ENCODE assay signal across 3 cellular contexts in the genomic region with DNA sequence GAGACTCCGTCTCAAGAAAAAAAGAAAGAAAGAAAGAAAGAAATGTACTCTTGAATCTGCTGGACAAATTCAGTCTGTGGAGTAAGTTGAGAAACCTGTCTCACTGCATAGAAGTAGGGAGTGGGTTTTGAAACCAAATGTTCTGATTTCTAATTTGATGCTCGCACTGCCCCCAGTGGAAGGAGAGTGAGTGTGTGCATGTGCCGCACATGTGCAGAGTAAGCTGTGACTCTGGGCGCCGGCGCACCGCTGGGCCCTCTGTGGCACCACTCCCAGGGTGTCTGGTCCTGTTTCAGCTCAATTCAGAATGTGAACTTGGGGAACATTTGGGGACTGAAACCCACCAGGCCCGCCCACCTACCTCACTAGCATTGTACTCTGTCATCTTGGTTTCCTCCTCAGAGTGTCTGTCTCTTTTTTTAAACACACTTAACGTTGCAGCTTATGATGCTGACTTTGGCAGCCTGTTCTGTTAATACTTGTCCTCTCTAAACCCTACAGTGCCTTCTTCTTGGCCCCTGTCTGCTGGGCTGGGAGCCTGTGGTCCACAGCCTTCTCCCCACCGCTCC.
TF ChIP-seq lines count a peak whose summit lies in the region.

No MANE protein-coding gene starts in this region.

TF ChIP-seq in SK-N-SH, 30 proteins besides CTCF, POLR2A, EP300 and RAD21 (continued from another document):
- TF ChIP-seq, protein P1, sequence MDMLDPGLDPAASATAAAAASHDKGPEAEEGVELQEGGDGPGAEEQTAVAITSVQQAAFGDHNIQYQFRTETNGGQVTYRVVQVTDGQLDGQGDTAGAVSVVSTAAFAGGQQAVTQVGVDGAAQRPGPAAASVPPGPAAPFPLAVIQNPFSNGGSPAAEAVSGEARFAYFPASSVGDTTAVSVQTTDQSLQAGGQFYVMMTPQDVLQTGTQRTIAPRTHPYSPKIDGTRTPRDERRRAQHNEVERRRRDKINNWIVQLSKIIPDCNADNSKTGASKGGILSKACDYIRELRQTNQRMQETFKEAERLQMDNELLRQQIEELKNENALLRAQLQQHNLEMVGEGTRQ (IDR thresholded peaks at IDR 0.05; ENCODE audit: borderline replicate concordance, low read depth, low read length): no peak
- no peak for TF ChIP-seq CHD2 (IDR thresholded peaks at IDR 0.05; ENCODE audit: low read length, partially characterized antibody)
- TF ChIP-seq FOXJ3 (CRISPR knock-in tag; IDR thresholded peaks at IDR 0.05): no peak
- no peak for TF ChIP-seq USF1 (IDR thresholded peaks at IDR 0.05; ENCODE audit: borderline replicate concordance, low read depth)
- TF ChIP-seq, protein P2, sequence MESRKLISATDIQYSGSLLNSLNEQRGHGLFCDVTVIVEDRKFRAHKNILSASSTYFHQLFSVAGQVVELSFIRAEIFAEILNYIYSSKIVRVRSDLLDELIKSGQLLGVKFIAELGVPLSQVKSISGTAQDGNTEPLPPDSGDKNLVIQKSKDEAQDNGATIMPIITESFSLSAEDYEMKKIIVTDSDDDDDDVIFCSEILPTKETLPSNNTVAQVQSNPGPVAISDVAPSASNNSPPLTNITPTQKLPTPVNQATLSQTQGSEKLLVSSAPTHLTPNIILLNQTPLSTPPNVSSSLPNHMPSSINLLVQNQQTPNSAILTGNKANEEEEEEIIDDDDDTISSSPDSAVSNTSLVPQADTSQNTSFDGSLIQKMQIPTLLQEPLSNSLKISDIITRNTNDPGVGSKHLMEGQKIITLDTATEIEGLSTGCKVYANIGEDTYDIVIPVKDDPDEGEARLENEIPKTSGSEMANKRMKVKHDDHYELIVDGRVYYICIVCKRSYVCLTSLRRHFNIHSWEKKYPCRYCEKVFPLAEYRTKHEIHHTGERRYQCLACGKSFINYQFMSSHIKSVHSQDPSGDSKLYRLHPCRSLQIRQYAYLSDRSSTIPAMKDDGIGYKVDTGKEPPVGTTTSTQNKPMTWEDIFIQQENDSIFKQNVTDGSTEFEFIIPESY (IDR thresholded peaks at IDR 0.05; ENCODE audit: borderline replicate concordance, low read depth): no peak
- TF ChIP-seq FOSL2 (IDR thresholded peaks at IDR 0.05; ENCODE audit: borderline replicate concordance, low read depth): no peak
- TF ChIP-seq NFIC (IDR thresholded peaks at IDR 0.05; ENCODE audit: borderline replicate concordance): no peak
- TF ChIP-seq, protein P3, sequence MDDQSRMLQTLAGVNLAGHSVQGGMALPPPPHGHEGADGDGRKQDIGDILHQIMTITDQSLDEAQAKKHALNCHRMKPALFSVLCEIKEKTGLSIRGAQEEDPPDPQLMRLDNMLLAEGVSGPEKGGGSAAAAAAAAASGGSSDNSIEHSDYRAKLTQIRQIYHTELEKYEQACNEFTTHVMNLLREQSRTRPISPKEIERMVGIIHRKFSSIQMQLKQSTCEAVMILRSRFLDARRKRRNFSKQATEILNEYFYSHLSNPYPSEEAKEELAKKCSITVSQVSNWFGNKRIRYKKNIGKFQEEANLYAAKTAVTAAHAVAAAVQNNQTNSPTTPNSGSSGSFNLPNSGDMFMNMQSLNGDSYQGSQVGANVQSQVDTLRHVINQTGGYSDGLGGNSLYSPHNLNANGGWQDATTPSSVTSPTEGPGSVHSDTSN (IDR thresholded peaks at IDR 0.05): no peak
- no peak for TF ChIP-seq JUND (IDR thresholded peaks at IDR 0.05)
- no peak for TF ChIP-seq TCF12 (IDR thresholded peaks at IDR 0.05)

TF ChIP-seq in SK-N-SH treated with all-trans-retinoic acid at 6 μM for 48 hours, 23 proteins besides CTCF, POLR2A, EP300 and RAD21 (continued from another document and continues in another):
- TF ChIP-seq, protein P4, sequence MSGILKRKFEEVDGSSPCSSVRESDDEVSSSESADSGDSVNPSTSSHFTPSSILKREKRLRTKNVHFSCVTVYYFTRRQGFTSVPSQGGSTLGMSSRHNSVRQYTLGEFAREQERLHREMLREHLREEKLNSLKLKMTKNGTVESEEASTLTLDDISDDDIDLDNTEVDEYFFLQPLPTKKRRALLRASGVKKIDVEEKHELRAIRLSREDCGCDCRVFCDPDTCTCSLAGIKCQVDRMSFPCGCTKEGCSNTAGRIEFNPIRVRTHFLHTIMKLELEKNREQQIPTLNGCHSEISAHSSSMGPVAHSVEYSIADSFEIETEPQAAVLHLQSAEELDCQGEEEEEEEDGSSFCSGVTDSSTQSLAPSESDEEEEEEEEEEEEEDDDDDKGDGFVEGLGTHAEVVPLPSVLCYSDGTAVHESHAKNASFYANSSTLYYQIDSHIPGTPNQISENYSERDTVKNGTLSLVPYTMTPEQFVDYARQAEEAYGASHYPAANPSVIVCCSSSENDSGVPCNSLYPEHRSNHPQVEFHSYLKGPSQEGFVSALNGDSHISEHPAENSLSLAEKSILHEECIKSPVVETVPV (CRISPR knock-in tag; IDR thresholded peaks at IDR 0.05): no peak
- TF ChIP-seq CSDC2 (CRISPR knock-in tag; IDR thresholded peaks at IDR 0.05) (no peak), PPARA (CRISPR knock-in tag; IDR thresholded peaks at IDR 0.05; ENCODE audit: borderline replicate concordance) (no peak), ZNF70 (CRISPR knock-in tag; IDR thresholded peaks at IDR 0.05) (no peak), SNAI2 (CRISPR knock-in tag; IDR thresholded peaks at IDR 0.05) (no peak), ZFP3 (CRISPR knock-in tag; IDR thresholded peaks at IDR 0.05) (no peak), BACH2 (CRISPR knock-in tag; IDR thresholded peaks at IDR 0.05; ENCODE audit: borderline replicate concordance) (no peak), ZC3H10 (CRISPR knock-in tag; IDR thresholded peaks at IDR 0.05) (no peak), ZNF565 (CRISPR knock-in tag; conservative IDR thresholded peaks at IDR 0.05; ENCODE audit: low read depth) (no peak), RARB (CRISPR knock-in tag; IDR thresholded peaks at IDR 0.05) (no peak), POU6F1 (CRISPR knock-in tag; IDR thresholded peaks at IDR 0.05; ENCODE audit: borderline replicate concordance, low read depth) (no peak)
- TF ChIP-seq, protein P5, sequence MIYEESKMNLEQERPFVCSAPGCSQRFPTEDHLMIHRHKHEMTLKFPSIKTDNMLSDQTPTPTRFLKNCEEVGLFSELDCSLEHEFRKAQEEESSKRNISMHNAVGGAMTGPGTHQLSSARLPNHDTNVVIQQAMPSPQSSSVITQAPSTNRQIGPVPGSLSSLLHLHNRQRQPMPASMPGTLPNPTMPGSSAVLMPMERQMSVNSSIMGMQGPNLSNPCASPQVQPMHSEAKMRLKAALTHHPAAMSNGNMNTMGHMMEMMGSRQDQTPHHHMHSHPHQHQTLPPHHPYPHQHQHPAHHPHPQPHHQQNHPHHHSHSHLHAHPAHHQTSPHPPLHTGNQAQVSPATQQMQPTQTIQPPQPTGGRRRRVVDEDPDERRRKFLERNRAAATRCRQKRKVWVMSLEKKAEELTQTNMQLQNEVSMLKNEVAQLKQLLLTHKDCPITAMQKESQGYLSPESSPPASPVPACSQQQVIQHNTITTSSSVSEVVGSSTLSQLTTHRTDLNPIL (CRISPR knock-in tag; IDR thresholded peaks at IDR 0.05; ENCODE audit: low read depth): no peak
- TF ChIP-seq, protein P6, sequence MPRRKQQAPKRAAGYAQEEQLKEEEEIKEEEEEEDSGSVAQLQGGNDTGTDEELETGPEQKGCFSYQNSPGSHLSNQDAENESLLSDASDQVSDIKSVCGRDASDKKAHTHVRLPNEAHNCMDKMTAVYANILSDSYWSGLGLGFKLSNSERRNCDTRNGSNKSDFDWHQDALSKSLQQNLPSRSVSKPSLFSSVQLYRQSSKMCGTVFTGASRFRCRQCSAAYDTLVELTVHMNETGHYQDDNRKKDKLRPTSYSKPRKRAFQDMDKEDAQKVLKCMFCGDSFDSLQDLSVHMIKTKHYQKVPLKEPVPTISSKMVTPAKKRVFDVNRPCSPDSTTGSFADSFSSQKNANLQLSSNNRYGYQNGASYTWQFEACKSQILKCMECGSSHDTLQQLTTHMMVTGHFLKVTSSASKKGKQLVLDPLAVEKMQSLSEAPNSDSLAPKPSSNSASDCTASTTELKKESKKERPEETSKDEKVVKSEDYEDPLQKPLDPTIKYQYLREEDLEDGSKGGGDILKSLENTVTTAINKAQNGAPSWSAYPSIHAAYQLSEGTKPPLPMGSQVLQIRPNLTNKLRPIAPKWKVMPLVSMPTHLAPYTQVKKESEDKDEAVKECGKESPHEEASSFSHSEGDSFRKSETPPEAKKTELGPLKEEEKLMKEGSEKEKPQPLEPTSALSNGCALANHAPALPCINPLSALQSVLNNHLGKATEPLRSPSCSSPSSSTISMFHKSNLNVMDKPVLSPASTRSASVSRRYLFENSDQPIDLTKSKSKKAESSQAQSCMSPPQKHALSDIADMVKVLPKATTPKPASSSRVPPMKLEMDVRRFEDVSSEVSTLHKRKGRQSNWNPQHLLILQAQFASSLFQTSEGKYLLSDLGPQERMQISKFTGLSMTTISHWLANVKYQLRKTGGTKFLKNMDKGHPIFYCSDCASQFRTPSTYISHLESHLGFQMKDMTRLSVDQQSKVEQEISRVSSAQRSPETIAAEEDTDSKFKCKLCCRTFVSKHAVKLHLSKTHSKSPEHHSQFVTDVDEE (CRISPR knock-in tag; IDR thresholded peaks at IDR 0.05): no peak

TF ChIP-seq in K562, 482 proteins besides CTCF, POLR2A, EP300 and RAD21 (continued from another document and continues in another):
- TF ChIP-seq, protein P7, sequence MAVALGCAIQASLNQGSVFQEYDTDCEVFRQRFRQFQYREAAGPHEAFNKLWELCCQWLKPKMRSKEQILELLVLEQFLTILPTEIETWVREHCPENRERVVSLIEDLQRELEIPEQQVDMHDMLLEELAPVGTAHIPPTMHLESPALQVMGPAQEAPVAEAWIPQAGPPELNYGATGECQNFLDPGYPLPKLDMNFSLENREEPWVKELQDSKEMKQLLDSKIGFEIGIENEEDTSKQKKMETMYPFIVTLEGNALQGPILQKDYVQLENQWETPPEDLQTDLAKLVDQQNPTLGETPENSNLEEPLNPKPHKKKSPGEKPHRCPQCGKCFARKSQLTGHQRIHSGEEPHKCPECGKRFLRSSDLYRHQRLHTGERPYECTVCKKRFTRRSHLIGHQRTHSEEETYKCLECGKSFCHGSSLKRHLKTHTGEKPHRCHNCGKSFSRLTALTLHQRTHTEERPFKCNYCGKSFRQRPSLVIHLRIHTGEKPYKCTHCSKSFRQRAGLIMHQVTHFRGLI (CRISPR knock-in tag; IDR thresholded peaks at IDR 0.05): no peak
- TF ChIP-seq POLR2AphosphoS5 (IDR thresholded peaks at IDR 0.05; ENCODE audit: control insufficient read depth, insufficient read depth, low read depth, low read length): no peak
- TF ChIP-seq SRSF1 (IDR thresholded peaks at IDR 0.05; ENCODE audit: low read depth, low read length): no peak
- no peak for TF ChIP-seq CEBPB (tag; IDR thresholded peaks at IDR 0.05)
- TF ChIP-seq GABPB2 (CRISPR knock-in tag; conservative IDR thresholded peaks at IDR 0.05): no peak
- no peak for TF ChIP-seq MECOM (CRISPR knock-in tag; IDR thresholded peaks at IDR 0.05)
- no peak for TF ChIP-seq SMARCE1 (IDR thresholded peaks at IDR 0.05)
- TF ChIP-seq CREB3L1 (IDR thresholded peaks at IDR 0.05; ENCODE audit: borderline replicate concordance, low read depth): peak; percentile 24; the same call in 1 of the 2 replicates
- no peak for TF ChIP-seq ZNF274 (IDR thresholded peaks at IDR 0.05; ENCODE audit: borderline replicate concordance, low read depth, low read length)
- TF ChIP-seq BCOR (IDR thresholded peaks at IDR 0.05): no peak
- no peak for TF ChIP-seq CEBPG (CRISPR knock-in tag; IDR thresholded peaks at IDR 0.05)
- TF ChIP-seq CEBPG (tag; conservative IDR thresholded peaks at IDR 0.05 in 1 of 2, IDR thresholded peaks at IDR 0.05 in 1 of 2): no peak
- TF ChIP-seq CREM (IDR thresholded peaks at IDR 0.05; ENCODE audit: low read depth): 0 out of 2 replicates have a peak, but pooled peaks have one; percentile 23
- TF ChIP-seq ZNF764 (CRISPR knock-in tag; IDR thresholded peaks at IDR 0.05; ENCODE audit: low read depth): no peak
